Comparison of ENCODE assay signal across 1 cellular context in genomic region chr16:2048116-2048543, GRCh38.
TF ChIP-seq lines count a peak whose summit lies in the region.

No MANE protein-coding gene starts in this region.

TF ChIP-seq in GM12878, 131 proteins besides CTCF, POLR2A, EP300 and RAD21:
- TF ChIP-seq ZSCAN29 (IDR thresholded peaks at IDR 0.05) (0 out of 2 replicates have a peak, but pooled peaks have one; percentile 14), NKRF (conservative IDR thresholded peaks at IDR 0.05) (peak; percentile 9; the same call in 1 of the 2 replicates), CHD1 (IDR thresholded peaks at IDR 0.05; ENCODE audit: low read depth, low read length) (no peak), KLF5 (IDR thresholded peaks at IDR 0.05; ENCODE audit: partially characterized antibody) (peak; percentile 12)
